ENCODE assay signal across 1 cellular context in genomic region chr10:77164616-77165311, GRCh38.
TF ChIP-seq lines count a peak whose summit lies in the region.

No MANE protein-coding gene starts in this region.

TF ChIP-seq in SK-N-SH, 30 proteins besides CTCF, POLR2A, EP300 and RAD21 (continued from another document):
- peak; percentile 84 for TF ChIP-seq PBX3 (IDR thresholded peaks at IDR 0.05)
- no peak for TF ChIP-seq CHD2 (IDR thresholded peaks at IDR 0.05; ENCODE audit: low read length, partially characterized antibody)
- no peak for TF ChIP-seq USF2 (IDR thresholded peaks at IDR 0.05; ENCODE audit: borderline replicate concordance, low read depth, low read length)
- TF ChIP-seq POLR2AphosphoS5 (IDR thresholded peaks at IDR 0.05; ENCODE audit: low read depth, low read length): 0 out of 2 replicates have a peak, but pooled peaks have one; percentile 18
- no peak for TF ChIP-seq MAX (IDR thresholded peaks at IDR 0.05; ENCODE audit: low read depth)
- no peak for TF ChIP-seq SMC3 (IDR thresholded peaks at IDR 0.05; ENCODE audit: low read depth, low read length)
- no peak for TF ChIP-seq MEF2A (IDR thresholded peaks at IDR 0.05; ENCODE audit: borderline replicate concordance, low read depth)
- no peak for TF ChIP-seq FOXJ3 (CRISPR knock-in tag; IDR thresholded peaks at IDR 0.05)
- TF ChIP-seq RXRA (IDR thresholded peaks at IDR 0.05; ENCODE audit: borderline replicate concordance, low read depth): peak; percentile 88
- no peak for TF ChIP-seq ELF1 (IDR thresholded peaks at IDR 0.05)
- 0 out of 2 replicates have a peak, but pooled peaks have one; percentile 26 for TF ChIP-seq ZBTB33 (IDR thresholded peaks at IDR 0.05; ENCODE audit: borderline replicate concordance, low read depth)
- TF ChIP-seq NRF1 (IDR thresholded peaks at IDR 0.05; ENCODE audit: low read depth, low read length): no peak
